Comparison of ENCODE assay signal across 16 cellular contexts in genomic region chr9:128577206-128577605, GRCh38.
"Had no signal": no experiment of that assay in that cellular context is flagged by ENCODE, and none has a peak within 500 bp of the region (broad histone marks: within the 10 kb centered on the region; RNA-seq: fewer than 3 reads in every experiment).

No MANE protein-coding gene starts in this region.

- H3K27ac Mint-ChIP-seq: activated CD4-positive, alpha-beta T cell treated with anti-CD3 and anti-CD28 coated beads, Interleukin-2, amount 10 ng/mL, durations not matched to agents 24 days and 14 days; activated naive CD4-positive, alpha-beta T cell treated with anti-CD3 and anti-CD28 coated beads, Interleukin-2, amount 10 ng/mL, durations not matched to agents 7 days and 5 days; dendritic cell treated with granulocyte-macrophage colony-stimulating factor and Interleukin-4, amounts not matched to agents 40 ng/mL and 50 ng/mL, for 4 days had no signal

- H3K27me3 Mint-ChIP-seq: activated CD4-positive, alpha-beta T cell treated with anti-CD3 and anti-CD28 coated beads, Interleukin-2, amount 10 ng/mL, durations not matched to agents 24 days and 14 days; activated CD8-positive, alpha-beta T cell treated with anti-CD3 and anti-CD28 coated beads for 36 hours; activated naive CD4-positive, alpha-beta T cell treated with anti-CD3 and anti-CD28 coated beads, Interleukin-2, amount 10 ng/mL, durations not matched to agents 7 days and 5 days; dendritic cell treated with granulocyte-macrophage colony-stimulating factor and Interleukin-4, amounts not matched to agents 40 ng/mL and 50 ng/mL, for 4 days; stimulated activated naive CD8-positive, alpha-beta T cell treated with anti-CD3 and anti-CD28 coated beads, Interleukin-15, amount 100 ng/mL, for 72 hours had no signal

- ATAC-seq: activated CD8-positive, alpha-beta T cell treated with anti-CD3 and anti-CD28 coated beads for 36 hours; lower lobe of right lung; stimulated activated naive CD8-positive, alpha-beta T cell treated with anti-CD3 and anti-CD28 coated beads, Interleukin-15, amount 100 ng/mL, for 72 hours; upper lobe of right lung had no signal

- H3K9me3 Mint-ChIP-seq: activated CD4-positive, alpha-beta T cell treated with anti-CD3 and anti-CD28 coated beads, Interleukin-2, amount 10 ng/mL, durations not matched to agents 24 days and 14 days; activated CD8-positive, alpha-beta T cell treated with anti-CD3 and anti-CD28 coated beads for 36 hours; activated naive CD4-positive, alpha-beta T cell treated with anti-CD3 and anti-CD28 coated beads, Interleukin-2, amount 10 ng/mL, durations not matched to agents 7 days and 5 days; dendritic cell treated with granulocyte-macrophage colony-stimulating factor and Interleukin-4, amounts not matched to agents 40 ng/mL and 50 ng/mL, for 4 days; stimulated activated naive CD8-positive, alpha-beta T cell treated with anti-CD3 and anti-CD28 coated beads, Interleukin-15, amount 100 ng/mL, for 72 hours had no signal

- H3K4me3 ChIP-seq: lower lobe of right lung, testis, upper lobe of right lung had no signal

- DNase-seq: activated CD4-positive, alpha-beta T cell treated with anti-CD3 and anti-CD28 coated beads, Interleukin-2, amount 10 ng/mL, durations not matched to agents 24 days and 14 days; activated CD8-positive, alpha-beta T cell treated with anti-CD3 and anti-CD28 coated beads for 36 hours; activated effector memory CD4-positive, alpha-beta T cell treated with Interleukin-2 at 50 U/mL for 16 hours; activated naive CD4-positive, alpha-beta T cell treated with anti-CD3 and anti-CD28 coated beads, Interleukin-2, amount 10 ng/mL, durations not matched to agents 7 days and 5 days; activated T-cell treated with anti-CD3 and anti-CD28 coated beads, Interleukin-2, amount 50 U/mL, for 1 hour; aorta; cerebellar nuclear complex; effector CD8-positive, alpha-beta T cell; lower lobe of right lung; occipital lobe; posterior cingulate gyrus; stimulated activated CD4-positive, alpha-beta T cell treated with anti-CD3 and anti-CD28 coated beads, Interleukin-2, amount 100 ng/mL, for 24 hours; stimulated activated naive CD8-positive, alpha-beta T cell treated with anti-CD3 and anti-CD28 coated beads, Interleukin-15, amount 100 ng/mL, for 72 hours; testis; upper lobe of right lung had no signal

- H3K9me3 ChIP-seq: lower lobe of right lung, testis, upper lobe of right lung had no signal

- H3K27ac ChIP-seq: lower lobe of right lung, testis, upper lobe of right lung had no signal

- H3K27me3 ChIP-seq: testis, upper lobe of right lung had no signal

- H3K4me3 Mint-ChIP-seq: activated CD4-positive, alpha-beta T cell treated with anti-CD3 and anti-CD28 coated beads, Interleukin-2, amount 10 ng/mL, durations not matched to agents 24 days and 14 days; activated CD8-positive, alpha-beta T cell treated with anti-CD3 and anti-CD28 coated beads for 36 hours; activated naive CD4-positive, alpha-beta T cell treated with anti-CD3 and anti-CD28 coated beads, Interleukin-2, amount 10 ng/mL, durations not matched to agents 7 days and 5 days; dendritic cell treated with granulocyte-macrophage colony-stimulating factor and Interleukin-4, amounts not matched to agents 40 ng/mL and 50 ng/mL, for 4 days; stimulated activated naive CD8-positive, alpha-beta T cell treated with anti-CD3 and anti-CD28 coated beads, Interleukin-15, amount 100 ng/mL, for 72 hours had no signal
